14 cellular contexts compared by ENCODE assay signal in the genomic region with DNA sequence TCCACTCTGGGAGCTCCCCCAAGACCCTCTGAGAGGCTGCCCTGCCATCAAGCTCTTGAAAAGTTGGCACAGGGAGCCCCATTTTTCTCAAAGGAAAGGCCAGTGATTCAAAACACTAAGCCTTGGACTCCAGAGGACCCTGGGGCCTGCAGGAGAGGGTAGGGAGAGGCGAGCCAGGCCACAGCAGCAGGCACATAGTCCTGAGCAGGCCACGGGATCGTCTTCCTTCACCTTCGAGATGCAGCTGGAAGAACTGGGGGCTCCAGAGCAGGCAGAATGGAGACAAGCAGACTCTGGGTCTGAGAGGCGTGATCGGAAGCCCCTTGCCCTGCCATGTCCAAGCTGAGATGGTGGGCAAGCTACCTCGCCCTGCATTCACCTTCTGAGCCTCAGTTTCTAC.
"Had no signal": no experiment of that assay in that cellular context is flagged by ENCODE, and none has a peak within 500 bp of the region (broad histone marks: within the 10 kb centered on the region; RNA-seq: fewer than 3 reads in every experiment).

No MANE protein-coding gene starts in this region.

- DNase-seq: activated CD4-positive, alpha-beta T cell treated with anti-CD3 and anti-CD28 coated beads, Interleukin-2, amount 50 U/mL, for 1 hour; activated CD4-positive, CD25-positive, alpha-beta regulatory T cell; activated effector memory CD4-positive, alpha-beta T cell treated with Interleukin-2 at 50 U/mL for 16 hours; activated T-cell treated with anti-CD3 and anti-CD28 coated beads, Interleukin-2, amount 50 U/mL, for 24 hours; brain microvascular endothelial cell; sigmoid colon; stimulated activated CD4-positive, alpha-beta T cell treated with anti-CD3 and anti-CD28 coated beads, Interleukin-12 subunit alpha, Interleukin-12 subunit beta, amount 100 ng/mL, for 4 hours had no signal

- H3K9me3 ChIP-seq: sigmoid colon, SK-N-SH, tibial artery had no signal

- H3K27me3 ChIP-seq: brain microvascular endothelial cell, sigmoid colon, tibial artery had no signal

- H3K27ac ChIP-seq: brain microvascular endothelial cell, tibial artery had no signal

- FAIRE-seq: endometrium had no signal

- H3K4me3 ChIP-seq: lung, sigmoid colon, tibial artery had no signal

- H3K36me3 ChIP-seq: sigmoid colon, tibial artery had no signal

- ATAC-seq: activated naive CD4-positive, alpha-beta T cell treated with anti-CD3 and anti-CD28 coated beads, Interleukin-2, amount 50 U/mL, for 72 hours; esophagus mucosa; natural killer cell treated with Interleukin-12 subunit alpha and Interleukin-12 subunit beta and Interleukin-15 and Interleukin-18, amount 100 ng/mL, for 72 hours had no signal
